1 cellular context compared by ENCODE assay signal in the genomic region with DNA sequence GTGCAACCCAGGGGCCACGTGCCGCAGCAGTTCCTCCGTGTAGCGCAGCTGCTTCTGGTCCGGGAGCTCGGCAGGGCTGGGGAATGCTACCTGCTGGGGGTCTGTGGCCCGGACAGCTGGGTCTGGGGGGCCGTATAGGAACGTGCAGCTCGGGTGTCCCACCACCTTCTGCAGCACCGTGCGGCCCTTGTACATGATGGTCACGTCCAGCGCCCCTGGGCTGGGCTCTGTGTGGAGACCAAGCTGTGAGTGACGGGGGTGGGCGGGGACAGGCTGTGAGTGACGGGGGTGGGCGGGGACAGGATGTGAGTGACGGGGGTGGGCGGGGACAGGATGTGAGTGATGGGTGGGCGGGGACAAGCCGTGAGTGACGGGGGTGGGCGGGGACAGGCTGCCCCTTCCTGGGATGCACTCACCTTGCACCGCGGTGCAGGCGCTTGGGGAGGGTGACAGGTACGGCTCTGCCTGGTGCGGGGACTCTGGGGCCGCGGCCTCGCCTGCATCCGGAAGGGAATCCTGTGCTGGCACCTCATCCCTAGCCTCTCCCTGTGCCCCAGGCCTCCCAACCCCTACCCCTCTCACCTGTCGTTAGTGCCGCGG.
TF ChIP-seq lines count a peak whose summit lies in the region.

No MANE protein-coding gene starts in this region.

TF ChIP-seq in endothelial cell of umbilical vein, 7 proteins besides CTCF, POLR2A, EP300 and RAD21:
- TF ChIP-seq JUN (IDR thresholded peaks at IDR 0.05; ENCODE audit: borderline replicate concordance, insufficient read depth, insufficient read length, low read depth) (no peak), FOS (IDR thresholded peaks at IDR 0.05; ENCODE audit: borderline replicate concordance, insufficient read depth, low read length) (no peak), MYC (IDR thresholded peaks at IDR 0.05; ENCODE audit: low read depth, low read length) (no peak), GATA2 (IDR thresholded peaks at IDR 0.05; ENCODE audit: insufficient read depth, insufficient read length, low read depth, low read length) (no peak), POLR2AphosphoS5 (IDR thresholded peaks at IDR 0.05; ENCODE audit: insufficient read depth, low read depth, low read length) (peak; percentile 38)
